Comparison of ENCODE assay signal across 8 cellular contexts in genomic region chr9:96854073-96854876, GRCh38. TPM values are rescaled to one million over a fixed set of nuclear protein-coding genes. Genes with fewer than 3 reads are reported as not detected.
DNase-seq lines count a peak whose midpoint lies in the region; ATAC-seq and TF ChIP-seq lines count a peak whose summit lies in the region.

TSS of gene ZNF782 (minus strand) at chr9:96854514. CDS start at chr9:96851961, 2,553 bp downstream.

- in situ Hi-C loops in astrocyte of the cerebellum (cut with HindIII; ENCODE audit: low sequenced_read_pairs) = no loop called here

- H3K9me3 ChIP-seq in hepatocyte (ENCODE audit: low read depth) (peaks cover 9% of the 10 kb centered on the region), aorta (ENCODE audit: control insufficient read depth, low read length) (no peaks in the 10 kb centered on the region)

- H3K27ac ChIP-seq in hepatocyte (peak within 1 kb of the TSS; percentile 73), rectal smooth muscle tissue (ENCODE audit: low read depth, low read length) (peak within 1 kb of the TSS; percentile 74), aorta (ENCODE audit: low read depth in 1 of 2, low read length in 2 of 2) (peak within 1 kb of the TSS in 1 of 2 donors; percentile 1)

- DNase-seq in NCI-H1930 (lab: John Stamatoyannopoulos, UW) (peak; percentile 90 to 92), T-helper 22 cell (ENCODE audit: low read depth) (peak; percentile 75), astrocyte of the cerebellum (ENCODE audit: low read depth) (peak; percentile 84), hepatocyte (ENCODE audit: low spot score) (peak; percentile 96), aorta (peak; percentile 94 to 96)

- no peaks in the 10 kb centered on the region for H4K20me1 ChIP-seq in hepatocyte (ENCODE audit: insufficient read depth, poor library complexity, severe bottlenecking)

- no peaks in the 10 kb centered on the region for H3K36me3 ChIP-seq in hepatocyte (replicated peaks; ENCODE audit: insufficient read depth, low read depth)
- no peaks in the 10 kb centered on the region for H3K36me3 ChIP-seq in rectal smooth muscle tissue (ENCODE audit: control insufficient read depth, insufficient read depth, low read length)
- H3K36me3 ChIP-seq in aorta (ENCODE audit: control insufficient read depth in 1 of 2, insufficient read depth in 2 of 2, low read length in 1 of 2) = no peaks in the 10 kb centered on the region

- WGBS in hepatocyte (ENCODE audit: low lambda C conversion rate, missing lambda C conversion rate) = 1% methylated on average over 30 of the region's 66 CpGs
- WGBS in aorta, 2 donors = 0% methylated on average over 66 of the region's 66 CpGs

- intact Hi-C loops in aorta (cut with DNase I) = loop anchor here in 1 of 2 donors (5.0 kb wide), 1 partner anchor 558 kb away; the partner anchor contains the start of gene TDRD7

- H3K4me3 ChIP-seq in astrocyte of the cerebellum (ENCODE audit: low read depth, low read length) = peak within 1 kb of the TSS; percentile 66
- H3K4me3 ChIP-seq in hepatocyte = peak within 1 kb of the TSS; percentile 45
- H3K4me3 ChIP-seq in rectal smooth muscle tissue (ENCODE audit: low read length) = peak within 1 kb of the TSS; percentile 82
- H3K4me3 ChIP-seq in aorta (ENCODE audit: low read length in 2 of 2) = peak within 1 kb of the TSS; percentile 23 to 92

- TF ChIP-seq CTCF in astrocyte of the cerebellum (IDR thresholded peaks at IDR 0.05; ENCODE audit: low read depth, low read length, missing control alignments) (no peak), hepatocyte (IDR thresholded peaks at IDR 0.05; ENCODE audit: poor library complexity) (no peak)

- H3K4me2 ChIP-seq in hepatocyte = peak within 1 kb of the TSS; percentile 91

- H3K9me2 ChIP-seq in hepatocyte (replicated peaks; ENCODE audit: insufficient read depth) = no peaks in the 10 kb centered on the region

- H3K27me3 ChIP-seq in hepatocyte = no peaks in the 10 kb centered on the region
- no peaks in the 10 kb centered on the region for H3K27me3 ChIP-seq in rectal smooth muscle tissue (ENCODE audit: control insufficient read depth, insufficient read depth, low read length)
- H3K27me3 ChIP-seq in aorta (ENCODE audit: control insufficient read depth in 1 of 2, insufficient read depth in 2 of 2, low read length in 1 of 2) = no peaks in the 10 kb centered on the region

- H3K9ac ChIP-seq in rectal smooth muscle tissue (ENCODE audit: low read length) = peak within 1 kb of the TSS; percentile 12

- H3K4me1 ChIP-seq in hepatocyte (ENCODE audit: insufficient read depth) (peaks cover 27% of the 10 kb centered on the region), rectal smooth muscle tissue (ENCODE audit: control insufficient read depth, insufficient read depth, low read length) (peaks cover 7% of the 10 kb centered on the region), aorta (ENCODE audit: control insufficient read depth in 1 of 2, insufficient read depth in 2 of 2, low read length in 2 of 2) (peaks cover 0 to 3% of the 10 kb centered on the region in 2 donors)

- H2AFZ ChIP-seq in hepatocyte = peak within 1 kb of the TSS; percentile 60

- ATAC-seq in GM18502 (IDR thresholded peaks at IDR 0.05; ENCODE audit: poor library complexity, unreplicated experiment) (peak; percentile 85), HG02970 (IDR thresholded peaks at IDR 0.05; ENCODE audit: low FRiP score, unreplicated experiment) (peak; percentile 73), aorta (ENCODE audit: low FRiP score) (peak; percentile 97)

- peaks cover 45% of the 10 kb centered on the region for H3K79me2 ChIP-seq in hepatocyte

RNA-seq across cellular contexts. Expression of gene ZNF782, which starts in this region (rescaled TPM):
- total RNA-seq in hepatocyte (7.0 and 10.7 TPM in 2 replicates), aorta (1 to 10 TPM; 6.7 to 9.5 TPM)
- polyA plus RNA-seq in hepatocyte (3.5 and 4.0 TPM in 2 replicates), aorta (1 to 10 TPM; 1.1 to 2.3 TPM)
